In genomic region chr1:52695627-52696026, GRCh38 we compare ENCODE assay signal across 21 cellular contexts. TPM values are rescaled to one million over a fixed set of nuclear protein-coding genes. Genes with fewer than 3 reads are reported as not detected.
DNase-seq lines count a peak whose midpoint lies in the region; ATAC-seq, FAIRE-seq and TF ChIP-seq lines count a peak whose summit lies in the region.
"Had no signal": no experiment of that assay in that cellular context is flagged by ENCODE, and none has a peak within 500 bp of the region (broad histone marks: within the 10 kb centered on the region; RNA-seq: fewer than 3 reads in every experiment).

No MANE protein-coding gene starts in this region.

- peaks cover 7% of the 10 kb centered on the region for H3K36me3 Mint-ChIP-seq in natural killer cell
- H3K36me3 Mint-ChIP-seq in natural killer cell treated with Interleukin-12 subunit alpha and Interleukin-12 subunit beta and Interleukin-15 and Interleukin-18, amount 100 ng/mL, for 72 hours = peaks cover 8% of the 10 kb centered on the region
- peaks cover 33% of the 10 kb centered on the region for H3K36me3 Mint-ChIP-seq in dendritic cell treated with granulocyte-macrophage colony-stimulating factor and Interleukin-4, amounts not matched to agents 40 ng/mL and 50 ng/mL, for 4 days (ENCODE audit: low read depth)

- peak overlapping the region; percentile 37 for H3K4me3 Mint-ChIP-seq in natural killer cell
- H3K4me3 Mint-ChIP-seq in natural killer cell treated with Interleukin-12 subunit alpha and Interleukin-12 subunit beta and Interleukin-15 and Interleukin-18, amount 100 ng/mL, for 72 hours = no peak overlapping the region
- H3K4me3 Mint-ChIP-seq in dendritic cell treated with granulocyte-macrophage colony-stimulating factor and Interleukin-4, amounts not matched to agents 40 ng/mL and 50 ng/mL, for 4 days = no peak overlapping the region
- H3K4me3 Mint-ChIP-seq: memory B cell had no signal

- no peak overlapping the region for H3K14ac ChIP-seq in neuronal stem cell (ENCODE audit: low read length)

- no peak for FAIRE-seq in RCC 7860 (lab: Jason Lieb, UNC)

- H3K27me3 ChIP-seq in PC-3 (ENCODE audit: low read length) = no peaks in the 10 kb centered on the region
- no peaks in the 10 kb centered on the region for H3K27me3 ChIP-seq in neuronal stem cell (ENCODE audit: control insufficient read depth in 3 of 3, insufficient read depth in 3 of 3, low read depth in 1 of 3, low read length in 3 of 3)
- H3K27me3 ChIP-seq: neutrophil had no signal

- no peaks in the 10 kb centered on the region for H3K9me2 ChIP-seq in PC-3 (replicated peaks; ENCODE audit: low read length)

- no peak for TF ChIP-seq CTCF in natural killer cell (IDR thresholded peaks at IDR 0.05)
- no peak for TF ChIP-seq CTCF in PC-3 (conservative IDR thresholded peaks at IDR 0.05; ENCODE audit: low read depth, low read length)

- no peak overlapping the region for H3K18ac ChIP-seq in neuronal stem cell (ENCODE audit: low read length)

- H4K91ac ChIP-seq in neuronal stem cell (ENCODE audit: low read depth, low read length, poor library complexity) = no peak overlapping the region

- no peaks in the 10 kb centered on the region for H3K9me3 Mint-ChIP-seq in natural killer cell
- no peaks in the 10 kb centered on the region for H3K9me3 Mint-ChIP-seq in natural killer cell treated with Interleukin-12 subunit alpha and Interleukin-12 subunit beta and Interleukin-15 and Interleukin-18, amount 100 ng/mL, for 72 hours
- no peaks in the 10 kb centered on the region for H3K9me3 Mint-ChIP-seq in dendritic cell treated with granulocyte-macrophage colony-stimulating factor and Interleukin-4, amounts not matched to agents 40 ng/mL and 50 ng/mL, for 4 days
- H3K9me3 Mint-ChIP-seq: memory B cell had no signal

- H3K9me3 ChIP-seq in PC-3 (ENCODE audit: low read length) (no peaks in the 10 kb centered on the region), neuronal stem cell (replicated peaks in 1 of 2; ENCODE audit: control insufficient read depth in 2 of 2, insufficient read depth in 1 of 2, low read depth in 1 of 2, low read length in 2 of 2) (peaks cover 0 to 9% of the 10 kb centered on the region in 2 donors)
- H3K9me3 ChIP-seq: neutrophil, thoracic aorta had no signal

- peaks cover 0 to 4% of the 10 kb centered on the region in 2 donors for H3K27me3 Mint-ChIP-seq in natural killer cell (ENCODE audit: low read depth in 2 of 2)
- H3K27me3 Mint-ChIP-seq in natural killer cell treated with Interleukin-12 subunit alpha and Interleukin-12 subunit beta and Interleukin-15 and Interleukin-18, amount 100 ng/mL, for 72 hours = no peaks in the 10 kb centered on the region
- peaks cover 2% of the 10 kb centered on the region for H3K27me3 Mint-ChIP-seq in dendritic cell treated with granulocyte-macrophage colony-stimulating factor and Interleukin-4, amounts not matched to agents 40 ng/mL and 50 ng/mL, for 4 days
- H3K27me3 Mint-ChIP-seq: memory B cell had no signal

- TSS peak; percentile 12 for BruUV-seq in PC-3 (replicated peaks; lab: Mats Ljungman, UMichigan)

- peaks cover 3% of the 10 kb centered on the region for H3K79me1 ChIP-seq in neuronal stem cell (ENCODE audit: low read depth, low read length)

- no peak overlapping the region for H2AK5ac ChIP-seq in neuronal stem cell (ENCODE audit: low read depth, low read length)

- ATAC-seq in natural killer cell = no peak
- ATAC-seq in natural killer cell treated with Interleukin-12 subunit alpha and Interleukin-12 subunit beta and Interleukin-15 and Interleukin-18, amount 100 ng/mL, for 72 hours = no peak
- no peak for ATAC-seq in PC-3
- ATAC-seq in HG03097 (IDR thresholded peaks at IDR 0.05; ENCODE audit: low FRiP score, unreplicated experiment) = no peak
- ATAC-seq: Right ventricle myocardium inferior had no signal

- no peak overlapping the region for H2BK12ac ChIP-seq in neuronal stem cell (ENCODE audit: low read length)

- intact Hi-C loops in natural killer cell (cut with micrococcal nuclease) (no loop called here), PC-3 (cut with micrococcal nuclease) (no loop called here)
- intact Hi-C loops in dendritic cell treated with granulocyte-macrophage colony-stimulating factor and Interleukin-4, amounts not matched to agents 40 ng/mL and 50 ng/mL, for 4 days (cut with micrococcal nuclease) = no loop called here

- H3K9ac ChIP-seq in PC-3 (ENCODE audit: low read length) (no peak overlapping the region), neuronal stem cell (ENCODE audit: low read depth, low read length, poor library complexity) (no peak overlapping the region)

- no peak overlapping the region for H2BK5ac ChIP-seq in neuronal stem cell (ENCODE audit: low read length)

- peak overlapping the region; percentile 47; the same call in 1 of the 2 replicates for H3K4me2 ChIP-seq in PC-3 (ENCODE audit: low read length)
- no peak overlapping the region for H3K4me2 ChIP-seq in neuronal stem cell (ENCODE audit: insufficient read depth, low read length, poor library complexity, severe bottlenecking)

- H2BK15ac ChIP-seq in neuronal stem cell (ENCODE audit: low read length) = no peak overlapping the region

- no peaks in the 10 kb centered on the region for H3F3A ChIP-seq in PC-3 (ENCODE audit: low read length, unreplicated experiment)

- H3K4me1 ChIP-seq in PC-3 (ENCODE audit: insufficient read depth, low read length) (peaks cover 5% of the 10 kb centered on the region), neuronal stem cell (ENCODE audit: control insufficient read depth in 2 of 2, insufficient read depth in 1 of 2, low read depth in 1 of 2, low read length in 2 of 2) (peaks cover 0 to 4% of the 10 kb centered on the region in 2 donors)

- no peak overlapping the region for H3K27ac Mint-ChIP-seq in natural killer cell
- no peak overlapping the region for H3K27ac Mint-ChIP-seq in natural killer cell treated with Interleukin-12 subunit alpha and Interleukin-12 subunit beta and Interleukin-15 and Interleukin-18, amount 100 ng/mL, for 72 hours
- H3K27ac Mint-ChIP-seq in dendritic cell treated with granulocyte-macrophage colony-stimulating factor and Interleukin-4, amounts not matched to agents 40 ng/mL and 50 ng/mL, for 4 days = peak overlapping the region; percentile 1
- H3K27ac Mint-ChIP-seq: memory B cell had no signal

- DNase-seq in natural killer cell = no peak
- DNase-seq in natural killer cell treated with Interleukin-12 subunit alpha and Interleukin-12 subunit beta and Interleukin-15 and Interleukin-18, amount 100 ng/mL, for 72 hours (ENCODE audit: low spot score) = no peak
- DNase-seq in PC-3 = no peak
- no peak for DNase-seq in neuronal stem cell (ENCODE audit: low spot score)
- DNase-seq in RCC 7860 (ENCODE audit: low spot score) = no peak
- no peak for DNase-seq in glomerular visceral epithelial cell (ENCODE audit: extremely low spot score)
- DNase-seq: activated CD4-positive, alpha-beta T cell treated with anti-CD3 and anti-CD28 coated beads, Interleukin-2, amount 50 U/mL, for 4 hours; caudate nucleus; COR-L47; erythroblast; foreskin melanocyte; Karpas-422; NCI-H1092 treated with DMSO at 0.1 percent for 48 hours; NCI-H2107; NCI-H524 treated with DMSO at 0.1 percent for 48 hours had no signal

- H3K36me3 ChIP-seq in PC-3 (ENCODE audit: low read depth, low read length) (peaks cover 21% of the 10 kb centered on the region), neuronal stem cell (replicated peaks in 1 of 2; ENCODE audit: control insufficient read depth in 2 of 2, insufficient read depth in 2 of 2, low read length in 2 of 2) (peaks cover 12 to 37% of the 10 kb centered on the region in 2 donors)
- H3K36me3 ChIP-seq: neutrophil had no signal

- H4K20me1 ChIP-seq in PC-3 (ENCODE audit: low read length) = 0 out of 2 replicates have a peak, but pooled peaks cover 10% of the 10 kb centered on the region

- CTCF ChIA-PET in PC-3 (lab: Charles Lee) = no interaction called here

- H3K23ac ChIP-seq in neuronal stem cell (ENCODE audit: low read depth, low read length, poor library complexity) = no peak overlapping the region

- no peak overlapping the region for H2AFZ ChIP-seq in PC-3 (ENCODE audit: low read length)
- no peak overlapping the region for H2AFZ ChIP-seq in neuronal stem cell (ENCODE audit: low read length)

- H2BK120ac ChIP-seq in neuronal stem cell (ENCODE audit: low read depth, low read length) = no peak overlapping the region

- no peak overlapping the region for H4K8ac ChIP-seq in neuronal stem cell (ENCODE audit: low read depth, low read length)

- POLR2A ChIA-PET in PC-3 (lab: Charles Lee; ENCODE audit: unreplicated experiment) = no interaction called here

- H3K27ac ChIP-seq in PC-3 (ENCODE audit: low read length) (no peak overlapping the region), neuronal stem cell (replicated peaks; ENCODE audit: low read length) (no peak overlapping the region)
- H3K27ac ChIP-seq: neutrophil, thoracic aorta had no signal

- H3K4me3 ChIP-seq in PC-3 (ENCODE audit: low read length) (no peak overlapping the region), neuronal stem cell (ENCODE audit: low read length in 2 of 2) (no peak overlapping the region)
- H3K4me3 ChIP-seq: thoracic aorta had no signal

- no CpG with 5 or more reads among the region's 7 CpGs for WGBS in neuronal stem cell (ENCODE audit: extremely low coverage in 2 of 2, insufficient read length in 2 of 2, insufficient replicate concordance in 1 of 2), 2 donors

- H3K4me1 Mint-ChIP-seq in natural killer cell = peaks cover 6 to 18% of the 10 kb centered on the region in 2 donors
- peaks cover 10 to 20% of the 10 kb centered on the region in 2 donors for H3K4me1 Mint-ChIP-seq in natural killer cell treated with Interleukin-12 subunit alpha and Interleukin-12 subunit beta and Interleukin-15 and Interleukin-18, amount 100 ng/mL, for 72 hours (ENCODE audit: low read depth in 2 of 2)
- peaks cover 39% of the 10 kb centered on the region for H3K4me1 Mint-ChIP-seq in dendritic cell treated with granulocyte-macrophage colony-stimulating factor and Interleukin-4, amounts not matched to agents 40 ng/mL and 50 ng/mL, for 4 days (ENCODE audit: low read depth)

- H3K79me2 ChIP-seq in PC-3 (ENCODE audit: low read length) = peaks cover 69% of the 10 kb centered on the region

- H3K4ac ChIP-seq in neuronal stem cell (ENCODE audit: low read length) = no peak overlapping the region

RNA-seq across cellular contexts. Expression of gene COA7, which starts 2.5 kb away (rescaled TPM):
- 1 to 10 TPM; 1.8 to 4.7 (median 3.9) TPM for total RNA-seq in natural killer cell
- 10 to 100 TPM; 18.8 to 39.9 TPM for total RNA-seq in natural killer cell treated with Interleukin-12 subunit alpha and Interleukin-12 subunit beta and Interleukin-15 and Interleukin-18, amount 100 ng/mL, for 72 hours
- total RNA-seq in PC-3 (2014; rRNA removed) = 13.0 and 17.6 TPM in 2 replicates
- 8.4 TPM for polyA plus RNA-seq in neuronal stem cell (2013, experiment 1 of 2)
- polyA plus RNA-seq in neuronal stem cell (2013, experiment 2 of 2) = 8.4 TPM

RNA-seq across cellular contexts. Expression of gene ZYG11B, which starts 30.6 kb away (rescaled TPM):
- total RNA-seq in natural killer cell (10 to 100 TPM in 2 of 3 donors, 1 to 10 TPM in 1; 7.4 to 11.8 (median 10.7) TPM), PC-3 (2014; rRNA removed) (19.8 and 23.4 TPM in 2 replicates)
- 1 to 10 TPM; 5.8 to 8.3 TPM for total RNA-seq in natural killer cell treated with Interleukin-12 subunit alpha and Interleukin-12 subunit beta and Interleukin-15 and Interleukin-18, amount 100 ng/mL, for 72 hours
- 15.9 TPM for polyA plus RNA-seq in neuronal stem cell (2013, experiment 1 of 2)
- 16.4 TPM for polyA plus RNA-seq in neuronal stem cell (2013, experiment 2 of 2)
